In genomic region chr3:139334675-139335074, GRCh38 we compare ENCODE assay signal across 1 cellular context. TPM values are rescaled to one million over a fixed set of nuclear protein-coding genes. Genes with fewer than 3 reads are reported as not detected.
DNase-seq lines count a peak whose midpoint lies in the region; ATAC-seq, FAIRE-seq and TF ChIP-seq lines count a peak whose summit lies in the region.
"Not testable (repeated sequence)": the region's sequence is repeated elsewhere in the genome, so short reads cannot be mapped to it uniquely, and the experiment has no call there.

No MANE protein-coding gene starts in this region.

- not testable (repeated sequence) for DNase-seq in K562 (ENCODE audit: extremely low read depth in 1 of 4, low spot score in 3 of 4)

- not testable (repeated sequence) for BruUV-seq in K562 (replicated peaks; lab: Mats Ljungman, UMichigan)

- H3K36me3 ChIP-seq in K562 (ENCODE audit: control insufficient read depth, insufficient read depth, low read length) = not testable (repeated sequence)

- in situ Hi-C loops in K562 (cut with MboI) = loop anchor here (5.0 kb wide), 2 partner anchors 232 to 397 kb away; no protein-coding TSS in a partner anchor

- H4K20me1 ChIP-seq in K562 (replicated peaks; ENCODE audit: control insufficient read depth, insufficient read depth, low read length) = not testable (repeated sequence)

- not testable (repeated sequence) for TF ChIP-seq RAD21 in K562 (CRISPR knock-in tag; conservative IDR thresholded peaks at IDR 0.05 in 1 of 2, IDR thresholded peaks at IDR 0.05 in 1 of 2)

- H3K4me1 ChIP-seq in K562 (replicated peaks in 1 of 2; ENCODE audit: control insufficient read depth in 2 of 2, insufficient read depth in 2 of 2, low read length in 2 of 2) = peaks cover 5 to 27% of the 10 kb centered on the region in 2 experiments

- not testable (repeated sequence) for TF ChIP-seq POLR2A in K562 (conservative IDR thresholded peaks at IDR 0.05)

- not testable (repeated sequence) for H3K79me2 ChIP-seq in K562 (ENCODE audit: control insufficient read depth, insufficient read depth, low read length)

- intact Hi-C loops in K562 (cut with micrococcal nuclease) = not testable (repeated sequence)

- POLR2A ChIA-PET in K562 (lab: Yijun Ruan, JAX) = not testable (repeated sequence)

- H3K9me3 ChIP-seq in K562 (replicated peaks; ENCODE audit: control insufficient read depth, insufficient read depth, low read depth, low read length) = not testable (repeated sequence)

- not testable (repeated sequence) for TF ChIP-seq EP300 in K562 (IDR thresholded peaks at IDR 0.05; ENCODE audit: low read length)

- H3K27ac ChIP-seq in K562 (ENCODE audit: extremely low read depth, low read depth, low read length) = not testable (repeated sequence)

- no CpG with 5 or more reads among the region's 1 CpG for WGBS in K562 (ENCODE audit: insufficient coverage, low coverage, missing lambda C conversion rate)

- not testable (repeated sequence) for H3K4me3 ChIP-seq in K562

- not testable (repeated sequence) for H3K4me2 ChIP-seq in K562 (ENCODE audit: insufficient read depth, low read length)

- not testable (repeated sequence) for H3K9me1 ChIP-seq in K562 (ENCODE audit: control insufficient read depth, insufficient read depth, low read length)

- CTCF ChIA-PET in K562 (lab: Yijun Ruan, JAX; ENCODE audit: low intra/inter-chr PET ratio) = not testable (repeated sequence)

- not testable (repeated sequence) for H3K27me3 ChIP-seq in K562 (ENCODE audit: control insufficient read depth in 2 of 2, insufficient read depth in 2 of 2, low read length in 2 of 2)

- TF ChIP-seq CTCF in K562 (IDR thresholded peaks at IDR 0.05 in 2 of 3, conservative IDR thresholded peaks at IDR 0.05 in 1 of 3; ENCODE audit: insufficient read depth in 2 of 3, low read depth in 1 of 3, low read length in 3 of 3) = not testable (repeated sequence)

- not testable (repeated sequence) for ATAC-seq in K562

- not testable (repeated sequence) for H2AFZ ChIP-seq in K562 (ENCODE audit: low read depth, low read length)

- not testable (repeated sequence) for H3K9ac ChIP-seq in K562 (ENCODE audit: insufficient read depth in 1 of 2, low read depth in 2 of 2, low read length in 2 of 2)

- FAIRE-seq in K562 (lab: Jason Lieb, UNC) = not testable (repeated sequence)

TF ChIP-seq in K562, 482 proteins besides CTCF, POLR2A, EP300 and RAD21:
- 0 out of 2 replicates have a peak, but pooled peaks have one; percentile 24 for TF ChIP-seq ARID1B (IDR thresholded peaks at IDR 0.05)
- TF ChIP-seq SOX6 (IDR thresholded peaks at IDR 0.05) = peak; percentile 81; the same call in 1 of the 2 replicates
- peak; percentile 67; the same call in 1 of the 2 replicates for TF ChIP-seq SMARCE1 (IDR thresholded peaks at IDR 0.05)

RNA-seq across cellular contexts. Expression of gene MRPS22, which starts 9.1 kb away (rescaled TPM):
- total RNA-seq in K562 (2011; cell fraction: chromatin; rRNA removed; ENCODE audit: low replicate concordance) = 38.6 and 79.2 TPM in 2 replicates
- total RNA-seq in K562 (2011; cell fraction: nucleolus; rRNA removed) = 28.6 and 29.9 TPM in 2 replicates
- 45.2 and 53.5 TPM in 2 replicates for total RNA-seq in K562 (2011; cell fraction: nucleoplasm; rRNA removed)
- total RNA-seq in K562 (2014; rRNA removed) = 193 and 237 TPM in 2 replicates
- total RNA-seq in K562 (2014; rRNA removed; fragmentation: Illumina TruSeq; extraction: Trizol) = 202 and 232 TPM in 2 replicates
- 216 and 229 TPM in 2 replicates for total RNA-seq in K562 (2015; rRNA removed; fragmentation: Illumina TruSeq; extraction: Trizol)
- 148 and 159 TPM in 2 replicates for total RNA-seq in K562 (2021)
- polyA plus RNA-seq in K562 (2011; rRNA removed) = 131 and 189 TPM in 2 replicates
- 101 TPM in 2 replicates for polyA plus RNA-seq in K562 (2011; cell fraction: cytosol; rRNA removed)
- 42.1 and 51.3 TPM in 2 replicates for polyA plus RNA-seq in K562 (2011; cell fraction: nucleus; rRNA removed)
- 100 and 122 TPM in 2 replicates for polyA plus RNA-seq in K562 (2012)
- 197 and 219 TPM in 2 replicates for polyA plus RNA-seq in K562 (2014; fragmentation: Illumina TruSeq; extraction: Trizol)
- polyA plus RNA-seq in K562 (2014; fragmentation: Nextera tagmentation; extraction: Ambion mirVana) = 100 to 1,000 TPM; 330 to 397 TPM
- 233 and 261 TPM in 2 replicates for polyA plus RNA-seq in K562 (2014; rRNA removed)
- 157 and 168 TPM in 2 replicates for polyA minus RNA-seq in K562 (2011; rRNA and poly(A)+ RNA removed)
- 36.2 and 63.4 TPM in 2 replicates for polyA minus RNA-seq in K562 (2011; cell fraction: cytosol; rRNA and poly(A)+ RNA removed)
- 37.8 and 82.5 TPM in 2 replicates for polyA minus RNA-seq in K562 (2011; cell fraction: nucleus; rRNA and poly(A)+ RNA removed)

RNA-seq across cellular contexts. Expression of gene COPB2, which starts 54.8 kb away (rescaled TPM):
- 107 and 250 TPM in 2 replicates for total RNA-seq in K562 (2011; cell fraction: chromatin; rRNA removed; ENCODE audit: low replicate concordance)
- 48.2 and 69.0 TPM in 2 replicates for total RNA-seq in K562 (2011; cell fraction: nucleolus; rRNA removed)
- 101 and 112 TPM in 2 replicates for total RNA-seq in K562 (2011; cell fraction: nucleoplasm; rRNA removed)
- total RNA-seq in K562 (2014; rRNA removed) (117 and 124 TPM in 2 replicates), K562 (2014; rRNA removed; fragmentation: Illumina TruSeq; extraction: Trizol) (135 and 145 TPM in 2 replicates), K562 (2015; rRNA removed; fragmentation: Illumina TruSeq; extraction: Trizol) (125 and 137 TPM in 2 replicates), K562 (2021) (99.1 and 101 TPM in 2 replicates)
- polyA plus RNA-seq in K562 (2011; rRNA removed) (170 and 189 TPM in 2 replicates), K562 (2014; fragmentation: Illumina TruSeq; extraction: Trizol) (117 and 130 TPM in 2 replicates), K562 (2014; fragmentation: Nextera tagmentation; extraction: Ambion mirVana) (100 to 1,000 TPM in 1 of 2 experiments, 10 to 100 TPM in 1; 64.3 to 155 TPM), K562 (2014; rRNA removed) (86.0 and 98.0 TPM in 2 replicates)
- polyA plus RNA-seq in K562 (2011; cell fraction: cytosol; rRNA removed) = 45.3 and 102 TPM in 2 replicates
- polyA plus RNA-seq in K562 (2011; cell fraction: nucleus; rRNA removed) = 63.5 and 133 TPM in 2 replicates
- 92.1 and 97.5 TPM in 2 replicates for polyA plus RNA-seq in K562 (2012)
- 366 and 401 TPM in 2 replicates for polyA minus RNA-seq in K562 (2011; rRNA and poly(A)+ RNA removed)
- 92.1 and 103 TPM in 2 replicates for polyA minus RNA-seq in K562 (2011; cell fraction: cytosol; rRNA and poly(A)+ RNA removed)
- polyA minus RNA-seq in K562 (2011; cell fraction: nucleus; rRNA and poly(A)+ RNA removed) = 73.8 and 174 TPM in 2 replicates
